Comparison of ENCODE assay signal across 1 cellular context in the genomic region with DNA sequence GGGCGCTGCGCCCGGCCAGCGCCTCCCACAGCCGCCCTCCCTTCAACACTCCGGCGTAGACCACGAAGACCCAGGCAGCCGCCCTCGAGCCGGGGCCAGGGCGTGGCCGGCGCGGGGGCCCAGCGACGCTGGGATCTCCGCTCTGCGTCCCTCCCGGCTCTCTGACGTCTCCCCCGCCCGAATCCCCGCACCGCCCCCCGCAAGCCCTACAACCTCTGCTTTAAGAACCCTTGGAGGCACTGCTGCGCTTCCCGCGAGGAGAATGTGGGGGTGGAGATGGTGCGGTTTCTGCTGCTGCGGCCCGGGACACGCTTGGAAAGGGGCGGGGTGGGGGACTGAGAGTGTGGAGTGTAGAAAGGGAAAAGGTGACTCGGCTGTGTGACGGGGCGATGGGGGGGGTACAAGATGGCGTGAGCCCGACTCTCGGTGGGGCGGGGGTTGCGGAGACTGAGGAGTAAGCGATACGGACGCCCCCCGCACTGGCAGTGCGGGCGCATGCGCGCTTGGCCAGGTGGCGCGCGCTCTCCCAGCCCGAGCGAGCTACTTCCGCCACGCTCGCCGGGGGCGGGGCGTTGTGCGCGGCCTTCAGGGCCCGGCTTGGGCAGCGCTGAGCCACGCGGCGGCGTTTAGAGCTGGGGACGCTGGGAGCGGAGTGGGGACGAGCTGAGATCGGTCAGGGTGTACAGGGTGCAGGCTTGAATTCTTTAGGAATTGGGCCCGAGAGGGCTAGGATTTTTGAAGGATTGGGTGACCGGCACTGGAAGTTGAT.
TF ChIP-seq lines count a peak whose summit lies in the region.

TSS of gene SUPT3H (minus strand) at position 380 of the 769 bp plus-strand sequence.

TF ChIP-seq in HepG2, 621 proteins besides CTCF, POLR2A, EP300 and RAD21 (continued from another document and continues in another):
- TF ChIP-seq THRA (CRISPR knock-in tag; IDR thresholded peaks at IDR 0.05; ENCODE audit: borderline replicate concordance) (0 out of 2 replicates have a peak, but pooled peaks have one; percentile 71), BHLHE40 (IDR thresholded peaks at IDR 0.05; ENCODE audit: low read length) (0 out of 2 replicates have a peak, but pooled peaks have one; percentile 27), DMAP1 (CRISPR knock-in tag; IDR thresholded peaks at IDR 0.05) (peak; percentile 92), ZNF567 (CRISPR knock-in tag; IDR thresholded peaks at IDR 0.05; ENCODE audit: borderline replicate concordance) (no peak), HNRNPH1 (optimal IDR thresholded peaks at IDR 0.05; ENCODE audit: low read depth, low read length) (peak; percentile 85), ETV6 (CRISPR knock-in tag; conservative IDR thresholded peaks at IDR 0.05) (peak; percentile 90; the same call in 1 of the 2 replicates), ZNF629 (CRISPR knock-in tag; conservative IDR thresholded peaks at IDR 0.05) (peak; percentile 18; the same call in 1 of the 2 replicates), NONO (IDR thresholded peaks at IDR 0.05) (no peak), NONO (CRISPR knock-in tag; conservative IDR thresholded peaks at IDR 0.05) (peak; percentile 93), ZNF121 (CRISPR knock-in tag; IDR thresholded peaks at IDR 0.05) (peak; percentile 68; the same call in 1 of the 2 replicates), PHF8 (CRISPR knock-in tag; IDR thresholded peaks at IDR 0.05) (peak; percentile 94), ADNP (CRISPR knock-in tag; IDR thresholded peaks at IDR 0.05) (0 out of 2 replicates have a peak, but pooled peaks have one; percentile 46), ZNF180 (CRISPR knock-in tag; IDR thresholded peaks at IDR 0.05; ENCODE audit: borderline replicate concordance, low read depth) (peak; percentile 88), ZNF441 (CRISPR knock-in tag; IDR thresholded peaks at IDR 0.05; ENCODE audit: borderline replicate concordance) (peak; percentile 96), TFE3 (CRISPR knock-in tag; IDR thresholded peaks at IDR 0.05) (peak; percentile 80), ZNF33B (CRISPR knock-in tag; IDR thresholded peaks at IDR 0.05) (0 out of 2 replicates have a peak, but pooled peaks have one; percentile 20), CBX5 (CRISPR knock-in tag; IDR thresholded peaks at IDR 0.05; ENCODE audit: borderline replicate concordance) (0 out of 2 replicates have a peak, but pooled peaks have one; percentile 26), ZNF616 (CRISPR knock-in tag; IDR thresholded peaks at IDR 0.05; ENCODE audit: low read depth) (peak; percentile 85), ZSCAN21 (CRISPR knock-in tag; IDR thresholded peaks at IDR 0.05; ENCODE audit: borderline replicate concordance) (peak; percentile 81; the same call in 1 of the 2 replicates), SCMH1 (CRISPR knock-in tag; IDR thresholded peaks at IDR 0.05; ENCODE audit: borderline replicate concordance) (no peak), ZNF704 (CRISPR knock-in tag; IDR thresholded peaks at IDR 0.05; ENCODE audit: borderline replicate concordance) (no peak), FIP1L1 (IDR thresholded peaks at IDR 0.05; ENCODE audit: borderline replicate concordance, insufficient read depth, low read depth, low read length) (no peak), ZNF326 (CRISPR knock-in tag; IDR thresholded peaks at IDR 0.05; ENCODE audit: borderline replicate concordance) (no peak), KAT7 (CRISPR knock-in tag; IDR thresholded peaks at IDR 0.05; ENCODE audit: borderline replicate concordance) (peak; percentile 87), SOX13 (IDR thresholded peaks at IDR 0.05) (no peak), SOX13 (CRISPR knock-in tag; conservative IDR thresholded peaks at IDR 0.05 in 1 of 2, IDR thresholded peaks at IDR 0.05 in 1 of 2) (peak in 1 of 2 experiments; percentile 47; a peak in 1 of 4 replicates), ZNF276 (CRISPR knock-in tag; IDR thresholded peaks at IDR 0.05; ENCODE audit: low read depth) (peak; percentile 59; the same call in 1 of the 2 replicates), ZFP90 (CRISPR knock-in tag; IDR thresholded peaks at IDR 0.05; ENCODE audit: borderline replicate concordance) (no peak; the same call in none of the 2 replicates), SKI (IDR thresholded peaks at IDR 0.05; ENCODE audit: partially characterized antibody) (no peak), KLF15 (CRISPR knock-in tag; IDR thresholded peaks at IDR 0.05; ENCODE audit: borderline replicate concordance) (peak; percentile 61; the same call in 1 of the 2 replicates), ZSCAN25 (CRISPR knock-in tag; IDR thresholded peaks at IDR 0.05) (no peak; the same call in 1 of the 2 replicates), ZBTB7B (CRISPR knock-in tag; IDR thresholded peaks at IDR 0.05) (peak; percentile 68), ZSCAN30 (CRISPR knock-in tag; IDR thresholded peaks at IDR 0.05) (no peak; the same call in 1 of the 2 replicates), ZNF775 (CRISPR knock-in tag; IDR thresholded peaks at IDR 0.05; ENCODE audit: borderline replicate concordance) (peak; percentile 48; the same call in 1 of the 2 replicates), MLLT10 (CRISPR knock-in tag; IDR thresholded peaks at IDR 0.05) (no peak), ZBTB37 (CRISPR knock-in tag; IDR thresholded peaks at IDR 0.05) (no peak), ZNF350 (CRISPR knock-in tag; IDR thresholded peaks at IDR 0.05; ENCODE audit: borderline replicate concordance, low read depth) (peak; percentile 94), ZSCAN31 (CRISPR knock-in tag; IDR thresholded peaks at IDR 0.05; ENCODE audit: low read depth) (no peak; the same call in none of the 2 replicates), CENPBD1 (CRISPR knock-in tag; IDR thresholded peaks at IDR 0.05; ENCODE audit: borderline replicate concordance, low read depth) (no peak; the same call in 1 of the 2 replicates), FOXK2 (IDR thresholded peaks at IDR 0.05) (peak; percentile 5; the same call in 1 of the 2 replicates), ZBTB21 (CRISPR knock-in tag; IDR thresholded peaks at IDR 0.05) (no peak), FOSL2 (CRISPR knock-in tag; IDR thresholded peaks at IDR 0.05) (peak; percentile 27), PBX3 (CRISPR knock-in tag; IDR thresholded peaks at IDR 0.05; ENCODE audit: borderline replicate concordance) (peak; percentile 50; the same call in 1 of the 2 replicates), DZIP1 (CRISPR knock-in tag; IDR thresholded peaks at IDR 0.05) (no peak), ZNF766 (CRISPR knock-in tag; IDR thresholded peaks at IDR 0.05; ENCODE audit: borderline replicate concordance) (peak; percentile 82; the same call in 1 of the 2 replicates), IKZF5 (CRISPR knock-in tag; IDR thresholded peaks at IDR 0.05) (peak; percentile 73), SIX1 (CRISPR knock-in tag; IDR thresholded peaks at IDR 0.05; ENCODE audit: borderline replicate concordance) (0 out of 2 replicates have a peak, but pooled peaks have one; percentile 31), NFRKB (IDR thresholded peaks at IDR 0.05) (peak; percentile 33; the same call in 1 of the 2 replicates)
- TF ChIP-seq, protein P1, sequence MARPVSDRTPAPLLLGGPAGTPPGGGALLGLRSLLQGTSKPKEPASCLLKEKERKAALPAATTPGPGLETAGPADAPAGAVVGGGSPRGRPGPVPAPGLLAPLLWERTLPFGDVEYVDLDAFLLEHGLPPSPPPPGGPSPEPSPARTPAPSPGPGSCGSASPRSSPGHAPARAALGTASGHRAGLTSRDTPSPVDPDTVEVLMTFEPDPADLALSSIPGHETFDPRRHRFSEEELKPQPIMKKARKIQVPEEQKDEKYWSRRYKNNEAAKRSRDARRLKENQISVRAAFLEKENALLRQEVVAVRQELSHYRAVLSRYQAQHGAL (CRISPR knock-in tag; IDR thresholded peaks at IDR 0.05; ENCODE audit: not compliant biosample characterization) = peak; percentile 39
